ENCODE assay signal across 1 cellular context in the genomic region with DNA sequence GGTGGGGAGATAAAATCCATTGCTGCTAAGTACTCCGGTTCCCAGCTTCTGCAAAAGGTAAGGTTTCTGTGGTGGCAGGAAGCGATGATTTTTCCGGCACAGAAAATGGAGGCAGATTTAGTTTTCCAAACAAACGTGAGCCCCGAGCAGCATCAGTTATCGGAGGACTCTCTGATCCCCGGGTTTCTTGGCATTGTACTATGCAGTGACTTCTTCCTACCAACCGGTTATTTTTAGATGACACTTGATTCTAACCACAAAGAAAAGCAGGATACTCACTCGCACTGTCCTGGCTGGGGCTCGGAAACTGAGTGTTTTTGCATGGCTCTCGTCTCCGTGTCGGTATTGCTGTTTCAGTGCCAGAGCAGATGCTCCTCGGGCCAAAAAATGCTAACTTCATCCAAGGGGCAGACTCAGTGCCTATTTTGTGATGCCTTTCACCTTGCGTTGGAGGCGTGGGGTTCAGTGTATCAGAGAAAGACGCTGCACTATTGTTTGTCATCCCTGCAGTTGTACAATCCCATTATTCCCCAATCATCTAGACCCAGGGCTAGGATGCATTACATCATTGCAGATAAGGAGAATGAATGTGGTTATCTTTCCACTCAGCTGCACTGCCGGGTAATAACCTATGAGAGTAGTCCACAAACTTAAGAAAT.
TF ChIP-seq lines count a peak whose summit lies in the region.

No MANE protein-coding gene starts in this region.

TF ChIP-seq in K562, 482 proteins besides CTCF, POLR2A, EP300 and RAD21 (continued from another document):
- TF ChIP-seq SRSF1 (IDR thresholded peaks at IDR 0.05; ENCODE audit: low read depth, low read length) (no peak), EWSR1 (IDR thresholded peaks at IDR 0.05; ENCODE audit: borderline replicate concordance, low read depth, partially characterized antibody) (no peak), TCF3 (CRISPR knock-in tag; IDR thresholded peaks at IDR 0.05) (0 out of 2 replicates have a peak, but pooled peaks have one; percentile 8)
